ENCODE assay signal across 8 cellular contexts in genomic region chr19:13764821-13765394, GRCh38. TPM values are rescaled to one million over a fixed set of nuclear protein-coding genes. Genes with fewer than 3 reads are reported as not detected.
DNase-seq lines count a peak whose midpoint lies in the region; ATAC-seq, FAIRE-seq and TF ChIP-seq lines count a peak whose summit lies in the region.

No MANE protein-coding gene starts in this region.

- H2AFZ ChIP-seq in K562 (ENCODE audit: low read depth, low read length) = peak overlapping the region; percentile 61; the same call in 1 of the 2 replicates

- CTCF ChIA-PET in K562 (lab: Yijun Ruan, JAX; ENCODE audit: low intra/inter-chr PET ratio) = no interaction called here

- peaks cover 4 to 9% (median 8%) of the 10 kb centered on the region in 3 donors for H3K36me3 Mint-ChIP-seq in immature natural killer cell

- 1% methylated on average over 38 of the region's 48 CpGs for WGBS in K562 (ENCODE audit: insufficient coverage, low coverage, missing lambda C conversion rate)

- POLR2A ChIA-PET in K562 (lab: Yijun Ruan, JAX) = interaction anchor here (0.6 to 2.0 kb wide), 6 partner anchors 9 to 604 kb away, joined by 3 to 6 read pairs (median 3); partner anchors contain the start of gene C19orf53

- FAIRE-seq in K562 (lab: Jason Lieb, UNC) = no peak

- no peaks in the 10 kb centered on the region for H3K9me3 Mint-ChIP-seq in immature natural killer cell

- H3K9ac ChIP-seq in SK-N-MC (ENCODE audit: insufficient read length) = peak overlapping the region; percentile 73
- peak overlapping the region; percentile 61 to 97 for H3K9ac ChIP-seq in K562 (ENCODE audit: insufficient read depth in 1 of 2, low read depth in 2 of 2, low read length in 2 of 2)

- H3K27ac ChIP-seq in SK-N-MC (no peak overlapping the region), K562 (ENCODE audit: extremely low read depth, low read depth, low read length) (peak overlapping the region; percentile 53; the same call in 1 of the 3 replicates)

- peak overlapping the region in 5 of 6 donors; percentile 62 to 91 (median 77) for H3K27ac Mint-ChIP-seq in immature natural killer cell

- no peaks in the 10 kb centered on the region for H3K27me3 ChIP-seq in K562 (ENCODE audit: control insufficient read depth in 2 of 2, insufficient read depth in 2 of 2, low read length in 2 of 2)

- H3K4me3 Mint-ChIP-seq in immature natural killer cell = peak overlapping the region; percentile 80 to 88 (median 87)

- TF ChIP-seq RAD21 in K562 (CRISPR knock-in tag; conservative IDR thresholded peaks at IDR 0.05 in 1 of 2, IDR thresholded peaks at IDR 0.05 in 1 of 2) = no peak

- peaks cover 23% of the 10 kb centered on the region; the same call in 1 of the 2 replicates for H3K36me3 ChIP-seq in SK-N-MC (ENCODE audit: insufficient read depth, low read length)
- peaks cover 62% of the 10 kb centered on the region; the same call in 1 of the 3 replicates for H3K36me3 ChIP-seq in K562 (ENCODE audit: control insufficient read depth, insufficient read depth, low read length)

- in situ Hi-C loops in K562 (cut with MboI) = no loop called here

- no peak for TF ChIP-seq POLR2A in K562 (conservative IDR thresholded peaks at IDR 0.05)

- no peak for TF ChIP-seq EP300 in K562 (IDR thresholded peaks at IDR 0.05; ENCODE audit: low read length)

- no peaks in the 10 kb centered on the region for H4K20me1 ChIP-seq in K562 (replicated peaks; ENCODE audit: control insufficient read depth, insufficient read depth, low read length)

- no peak for TF ChIP-seq CTCF in K562 (IDR thresholded peaks at IDR 0.05 in 2 of 3, conservative IDR thresholded peaks at IDR 0.05 in 1 of 3; ENCODE audit: insufficient read depth in 2 of 3, low read depth in 1 of 3, low read length in 3 of 3)

- peak; percentile 65 for ATAC-seq in K562
- ATAC-seq in GM18868 (IDR thresholded peaks at IDR 0.05; ENCODE audit: unreplicated experiment) = no peak
- ATAC-seq in GM21737 (IDR thresholded peaks at IDR 0.05; ENCODE audit: unreplicated experiment) = no peak

- DNase-seq in DMS53 (lab: John Stamatoyannopoulos, UW) = peak; percentile 62
- no peak for DNase-seq in DMS53 treated with DMSO at 0.1 percent for 48 hours (lab: John Stamatoyannopoulos, UW; ENCODE audit: unreplicated experiment)
- no peak for DNase-seq in SK-N-MC (ENCODE audit: low read depth, low spot score)
- DNase-seq in K562 (ENCODE audit: extremely low read depth in 1 of 4, low spot score in 3 of 4) = peak; percentile 32 to 46 (median 42)
- peak; percentile 22 to 32 (median 31) for DNase-seq in immature natural killer cell
- DNase-seq in stimulated activated CD4-positive, alpha-beta T cell treated with anti-CD3 and anti-CD28 coated beads, Interleukin-4, amount 100 ng/mL, for 1 hour = peak; percentile 53

- H3K4me1 Mint-ChIP-seq in immature natural killer cell = peaks cover 16 to 17% of the 10 kb centered on the region in 2 donors

- intact Hi-C loops in K562 (cut with micrococcal nuclease) = no loop called here

- no peaks in the 10 kb centered on the region for H3K27me3 Mint-ChIP-seq in immature natural killer cell (ENCODE audit: low read depth in 3 of 3)

- peaks cover 28% of the 10 kb centered on the region for H3K79me2 ChIP-seq in K562 (ENCODE audit: control insufficient read depth, insufficient read depth, low read length)

- BruUV-seq in K562 (replicated peaks; lab: Mats Ljungman, UMichigan) = no TSS peak

- H3K9me3 ChIP-seq in SK-N-MC (ENCODE audit: low read depth, low read length) (no peaks in the 10 kb centered on the region), K562 (replicated peaks; ENCODE audit: control insufficient read depth, insufficient read depth, low read depth, low read length) (no peaks in the 10 kb centered on the region)

- H3K4me1 ChIP-seq in K562 (replicated peaks in 1 of 2; ENCODE audit: control insufficient read depth in 2 of 2, insufficient read depth in 2 of 2, low read length in 2 of 2) = peaks cover 7 to 43% of the 10 kb centered on the region in 2 experiments; a peak in 3 of 5 replicates

- no peaks in the 10 kb centered on the region for H3K9me1 ChIP-seq in K562 (ENCODE audit: control insufficient read depth, insufficient read depth, low read length)

- H3K4me2 ChIP-seq in K562 (ENCODE audit: insufficient read depth, low read length) = peak overlapping the region; percentile 85

- H3K4me3 ChIP-seq in SK-N-MC (peak overlapping the region; percentile 78), K562 (peak overlapping the region; percentile 60)

TF ChIP-seq in K562, 482 proteins besides CTCF, POLR2A, EP300 and RAD21 (continues in another document):
- TF ChIP-seq FOXK2 (conservative IDR thresholded peaks at IDR 0.05 in 1 of 2, IDR thresholded peaks at IDR 0.05 in 1 of 2; ENCODE audit: low read depth in 2 of 2) = peak in 1 of 2 experiments; percentile 53; a peak in 2 of 4 replicates
- peak; percentile 28 for TF ChIP-seq RBM25 (IDR thresholded peaks at IDR 0.05; ENCODE audit: low read depth, low read length, severe bottlenecking)
- TF ChIP-seq HDAC6 (IDR thresholded peaks at IDR 0.05; ENCODE audit: low read depth, low read length) = no peak

RNA-seq across cellular contexts. Expression of gene MRI1, which starts 0.6 kb away (rescaled TPM):
- total RNA-seq in K562 (2011; cell fraction: chromatin; rRNA removed; ENCODE audit: low replicate concordance) = 17.4 and 51.8 TPM in 2 replicates
- total RNA-seq in K562 (2011; cell fraction: nucleolus; rRNA removed) = 53.4 and 56.5 TPM in 2 replicates
- 27.6 and 32.3 TPM in 2 replicates for total RNA-seq in K562 (2011; cell fraction: nucleoplasm; rRNA removed)
- total RNA-seq in K562 (2014; rRNA removed) (57.4 and 68.7 TPM in 2 replicates), K562 (2014; rRNA removed; fragmentation: Illumina TruSeq; extraction: Trizol) (13.3 and 15.8 TPM in 2 replicates), K562 (2015; rRNA removed; fragmentation: Illumina TruSeq; extraction: Trizol) (30.9 and 31.6 TPM in 2 replicates), K562 (2021) (45.8 and 47.3 TPM in 2 replicates)
- polyA plus RNA-seq in K562 (2011; rRNA removed) (19.3 and 27.7 TPM in 2 replicates), K562 (2014; fragmentation: Illumina TruSeq; extraction: Trizol) (28.2 and 30.0 TPM in 2 replicates), K562 (2014; fragmentation: Nextera tagmentation; extraction: Ambion mirVana) (1 to 10 TPM; 5.5 to 6.5 TPM), K562 (2014; rRNA removed) (34.7 and 43.0 TPM in 2 replicates), immature natural killer cell (10 to 100 TPM in 1 of 3 donors, 1 to 10 TPM in 1, not detected in 1; 6.5 to 16.9 TPM)
- polyA plus RNA-seq in K562 (2011; cell fraction: cytosol; rRNA removed) = 29.0 and 63.4 TPM in 2 replicates
- 98.1 and 179 TPM in 2 replicates for polyA plus RNA-seq in K562 (2011; cell fraction: nucleus; rRNA removed)
- polyA plus RNA-seq in K562 (2012) = 24.2 and 27.5 TPM in 2 replicates
- polyA minus RNA-seq in K562 (2011; rRNA and poly(A)+ RNA removed) = 10.9 and 14.8 TPM in 2 replicates
- polyA minus RNA-seq in K562 (2011; cell fraction: cytosol; rRNA and poly(A)+ RNA removed) = 27.6 and 28.3 TPM in 2 replicates
- polyA minus RNA-seq in K562 (2011; cell fraction: nucleus; rRNA and poly(A)+ RNA removed) = 23.2 and 23.7 TPM in 2 replicates

RNA-seq across cellular contexts. Expression of gene C19orf53, which starts 9.3 kb away (rescaled TPM):
- total RNA-seq in K562 (2011; cell fraction: chromatin; rRNA removed; ENCODE audit: low replicate concordance) = 16.1 and 36.9 TPM in 2 replicates
- 41.2 and 47.9 TPM in 2 replicates for total RNA-seq in K562 (2011; cell fraction: nucleolus; rRNA removed)
- total RNA-seq in K562 (2011; cell fraction: nucleoplasm; rRNA removed) = 32.6 and 42.2 TPM in 2 replicates
- total RNA-seq in K562 (2014; rRNA removed) (164 and 284 TPM in 2 replicates), K562 (2014; rRNA removed; fragmentation: Illumina TruSeq; extraction: Trizol) (63.0 and 98.5 TPM in 2 replicates), K562 (2015; rRNA removed; fragmentation: Illumina TruSeq; extraction: Trizol) (115 and 130 TPM in 2 replicates), K562 (2021) (95.9 and 109 TPM in 2 replicates)
- polyA plus RNA-seq in K562 (2011; rRNA removed) (151 and 169 TPM in 2 replicates), K562 (2014; fragmentation: Illumina TruSeq; extraction: Trizol) (205 and 214 TPM in 2 replicates), K562 (2014; fragmentation: Nextera tagmentation; extraction: Ambion mirVana) (100 to 1,000 TPM; 416 to 441 TPM), K562 (2014; rRNA removed) (197 and 206 TPM in 2 replicates), immature natural killer cell (100 to 1,000 TPM; 178 to 259 (median 185) TPM)
- polyA plus RNA-seq in K562 (2011; cell fraction: cytosol; rRNA removed) = 153 and 227 TPM in 2 replicates
- polyA plus RNA-seq in K562 (2011; cell fraction: nucleus; rRNA removed) = 87.2 and 100 TPM in 2 replicates
- 146 and 190 TPM in 2 replicates for polyA plus RNA-seq in K562 (2012)
- 24.1 and 41.5 TPM in 2 replicates for polyA minus RNA-seq in K562 (2011; rRNA and poly(A)+ RNA removed)
- polyA minus RNA-seq in K562 (2011; cell fraction: cytosol; rRNA and poly(A)+ RNA removed) = 58.9 and 66.1 TPM in 2 replicates
- 14.9 and 21.1 TPM in 2 replicates for polyA minus RNA-seq in K562 (2011; cell fraction: nucleus; rRNA and poly(A)+ RNA removed)

RNA-seq across cellular contexts. Expression of gene ZSWIM4, which starts 30.3 kb away (rescaled TPM):
- total RNA-seq in K562 (2011; cell fraction: chromatin; rRNA removed; ENCODE audit: low replicate concordance) = 1.5 and 4.2 TPM in 2 replicates
- total RNA-seq in K562 (2011; cell fraction: nucleolus; rRNA removed) = 3.5 and 3.7 TPM in 2 replicates
- 1.9 and 2.8 TPM in 2 replicates for total RNA-seq in K562 (2011; cell fraction: nucleoplasm; rRNA removed)
- total RNA-seq in K562 (2014; rRNA removed) (1.0 and 1.3 TPM in 2 replicates), K562 (2014; rRNA removed; fragmentation: Illumina TruSeq; extraction: Trizol) (0.22 and 0.25 TPM in 2 replicates), K562 (2015; rRNA removed; fragmentation: Illumina TruSeq; extraction: Trizol) (0.25 and 0.57 TPM in 2 replicates), K562 (2021) (3.5 and 3.7 TPM in 2 replicates)
- polyA plus RNA-seq in K562 (2011; rRNA removed) (0.67 and 1.0 TPM in 2 replicates), K562 (2014; fragmentation: Illumina TruSeq; extraction: Trizol) (0.79 and 1.7 TPM in 2 replicates), K562 (2014; fragmentation: Nextera tagmentation; extraction: Ambion mirVana) (not detected), K562 (2014; rRNA removed) (1.1 and 2.1 TPM in 2 replicates), immature natural killer cell (1 to 10 TPM in 1 of 3 donors, under 1 TPM in 1, not detected in 1; 0.62 to 1.2 TPM)
- 0.81 and 2.0 TPM in 2 replicates for polyA plus RNA-seq in K562 (2011; cell fraction: cytosol; rRNA removed)
- 1.5 and 4.5 TPM in 2 replicates for polyA plus RNA-seq in K562 (2011; cell fraction: nucleus; rRNA removed)
- polyA plus RNA-seq in K562 (2012) = 1.3 and 3.5 TPM in 2 replicates
- 0.54 and 0.98 TPM in 2 replicates for polyA minus RNA-seq in K562 (2011; rRNA and poly(A)+ RNA removed)
- polyA minus RNA-seq in K562 (2011; cell fraction: cytosol; rRNA and poly(A)+ RNA removed) = 3.0 and 5.0 TPM in 2 replicates
- 1.5 and 1.7 TPM in 2 replicates for polyA minus RNA-seq in K562 (2011; cell fraction: nucleus; rRNA and poly(A)+ RNA removed)

Comparison
In these comparisons a context has a peak if more than half of its experiments do, and no peak if none do; other contexts are left out.
1. DNase-seq: peak in DMS53 (single experiment), K562 (4 of 4), immature natural killer cell (3 of 3) and stimulated activated CD4-positive, alpha-beta T cell treated with anti-CD3 and anti-CD28 coated beads, Interleukin-4, amount 100 ng/mL, for 1 hour (single experiment); none in DMS53 treated with DMSO at 0.1 percent for 48 hours (single experiment) and SK-N-MC (single experiment).